ENCODE assay signal across 8 cellular contexts in genomic region chr10:70162892-70163201, GRCh38. TPM values are rescaled to one million over a fixed set of nuclear protein-coding genes. Genes with fewer than 3 reads are reported as not detected.
DNase-seq lines count a peak whose midpoint lies in the region; ATAC-seq, FAIRE-seq and TF ChIP-seq lines count a peak whose summit lies in the region.

No MANE protein-coding gene starts in this region.

- H3K4me1 ChIP-seq in kidney (ENCODE audit: control insufficient read depth in 1 of 2, insufficient read depth in 1 of 2, low read depth in 1 of 2, low read length in 2 of 2), result peaks cover 0 to 4% of the 10 kb centered on the region in 2 donors

- H3K27me3 Mint-ChIP-seq in naive thymus-derived CD8-positive, alpha-beta T cell, result no peaks in the 10 kb centered on the region

- peak overlapping the region; percentile 3 to 87 (median 68) for H3K27ac Mint-ChIP-seq in naive thymus-derived CD8-positive, alpha-beta T cell

- no peak overlapping the region for H3K9ac ChIP-seq in kidney (ENCODE audit: low read length in 2 of 2)

- no peaks in the 10 kb centered on the region for H3K9me3 ChIP-seq in kidney (ENCODE audit: control insufficient read depth in 1 of 2, low read length in 2 of 2)

- POLR2A ChIA-PET in naive thymus-derived CD8-positive, alpha-beta T cell (lab: Charles Lee), result interaction anchor here (0.6 kb wide), 1 partner anchor 36 kb away, joined by 3 read pairs; no protein-coding TSS in a partner anchor

- TF ChIP-seq CTCF in kidney (IDR thresholded peaks at IDR 0.05; ENCODE audit: borderline replicate concordance, extremely low read depth, insufficient read depth), result no peak

- DNase-seq in activated CD4-positive, alpha-beta T cell treated with anti-CD3 and anti-CD28 coated beads for 48 hours, result peak; percentile 78
- peak in 4 of 10 donors; percentile 27 to 53 (median 47) for DNase-seq in naive thymus-derived CD8-positive, alpha-beta T cell
- DNase-seq in kidney (no peak), NCI-H345 treated with DMSO at 0.1 percent for 48 hours (lab: John Stamatoyannopoulos, UW; ENCODE audit: unreplicated experiment) (no peak), foreskin melanocyte (no peak), DMS114 treated with DMSO at 0.1 percent for 48 hours (lab: John Stamatoyannopoulos, UW; ENCODE audit: unreplicated experiment) (no peak)

- ATAC-seq in GM18498 (IDR thresholded peaks at IDR 0.05; ENCODE audit: unreplicated experiment) (peak; percentile 90), HG02852 (IDR thresholded peaks at IDR 0.05; ENCODE audit: unreplicated experiment) (peak; percentile 93)
- peak; percentile 78 to 81 for ATAC-seq in naive thymus-derived CD8-positive, alpha-beta T cell

- H3K4me3 ChIP-seq in kidney (ENCODE audit: low read length in 2 of 2), result no peak overlapping the region

- peaks cover 4 to 76% (median 22%) of the 10 kb centered on the region in 3 donors for H3K36me3 Mint-ChIP-seq in naive thymus-derived CD8-positive, alpha-beta T cell

- H3K36me3 ChIP-seq in kidney (ENCODE audit: control insufficient read depth in 1 of 2, insufficient read depth in 2 of 2, low read length in 2 of 2), result peaks cover 0 to 6% of the 10 kb centered on the region in 2 donors

- H3K4me3 Mint-ChIP-seq in naive thymus-derived CD8-positive, alpha-beta T cell, result peak overlapping the region; percentile 40 to 83 (median 74)

- no peaks in the 10 kb centered on the region for H3K9me3 Mint-ChIP-seq in naive thymus-derived CD8-positive, alpha-beta T cell

- peaks cover 24 to 74% (median 68%) of the 10 kb centered on the region in 4 donors for H3K4me1 Mint-ChIP-seq in naive thymus-derived CD8-positive, alpha-beta T cell

- intact Hi-C loops in kidney (cut with DNase I), result no loop called here

- H3K27ac ChIP-seq in kidney (ENCODE audit: low read depth in 2 of 2, low read length in 2 of 2), result no peak overlapping the region

- FAIRE-seq in kidney (lab: Jason Lieb, UNC), result no peak

RNA-seq across cellular contexts. Expression of gene SAR1A, which starts 7.5 kb away (rescaled TPM):
- 10 to 100 TPM; 91.7 to 94.7 TPM for total RNA-seq in naive thymus-derived CD8-positive, alpha-beta T cell
- polyA plus RNA-seq in naive thymus-derived CD8-positive, alpha-beta T cell, result 10 to 100 TPM; 18.7 to 37.3 (median 21.5) TPM
- 109 TPM for total RNA-seq in kidney
- 55.7 TPM for polyA plus RNA-seq in kidney (ENCODE audit: insufficient read depth, low read depth, low replicate concordance)

RNA-seq across cellular contexts. Expression of gene TYSND1, which starts 16.3 kb away (rescaled TPM):
- 10 to 100 TPM; 34.5 to 35.3 TPM for total RNA-seq in naive thymus-derived CD8-positive, alpha-beta T cell
- polyA plus RNA-seq in naive thymus-derived CD8-positive, alpha-beta T cell, result 10 to 100 TPM; 23.0 to 28.8 (median 24.3) TPM
- total RNA-seq in kidney, result 13.8 TPM
- polyA plus RNA-seq in kidney (ENCODE audit: insufficient read depth, low read depth, low replicate concordance), result 12.9 TPM

RNA-seq across cellular contexts. Expression of gene AIFM2, which starts 30.2 kb away (rescaled TPM):
- 1 to 10 TPM; 4.7 to 6.2 TPM for total RNA-seq in naive thymus-derived CD8-positive, alpha-beta T cell
- polyA plus RNA-seq in naive thymus-derived CD8-positive, alpha-beta T cell, result 1 to 10 TPM in 2 of 3 donors, under 1 TPM in 1; 0.80 to 1.5 (median 1.3) TPM
- 12.7 TPM for total RNA-seq in kidney
- 14.8 TPM for polyA plus RNA-seq in kidney (ENCODE audit: insufficient read depth, low read depth, low replicate concordance)
